Comparison of ENCODE assay signal across 8 cellular contexts in genomic region chr1:143904622-143904979, GRCh38.
A peak's percentile ranks its signal among the peaks of the same experiment; 100 is the strongest.
DNase-seq lines count a peak whose midpoint lies in the region; ATAC-seq and TF ChIP-seq lines count a peak whose summit lies in the region.
"Not testable (repeated sequence)": the region's sequence is repeated elsewhere in the genome, so short reads cannot be mapped to it uniquely, and the experiment has no call there.

No MANE protein-coding gene starts in this region.

- H3K27ac ChIP-seq in 22Rv1 (peak overlapping the region; percentile 64), GM23248 (peak overlapping the region; percentile 70), heart right ventricle (peak overlapping the region in 3 of 10 donors; percentile 53 to 69 (median 68)), spleen (peak overlapping the region in 5 of 8 donors; percentile 20 to 68 (median 48))
- H3K27ac ChIP-seq in RWPE2 (ENCODE audit: poor library complexity, severe bottlenecking); endodermal cell (ENCODE audit: low read depth, low read length); mesodermal cell (ENCODE audit: low read depth, low read length, severe bottlenecking): not testable (repeated sequence)

- not testable (repeated sequence) for H3K4me1 Mint-ChIP-seq in endodermal cell

- in situ Hi-C loops in GM23248 (cut with MboI), result not testable (repeated sequence)

- H3K9ac ChIP-seq in GM23248 (peak overlapping the region; percentile 70), adipocyte (ENCODE audit: low read length) (peak overlapping the region; percentile 38)
- not testable (repeated sequence) for H3K9ac ChIP-seq in endodermal cell (ENCODE audit: extremely low read depth, low read length, poor library complexity, severe bottlenecking)

- not testable (repeated sequence) for H3K9me3 Mint-ChIP-seq in endodermal cell

- TF ChIP-seq POLR2A in spleen (IDR thresholded peaks at IDR 0.05), result not testable (repeated sequence)

- H3K79me2 ChIP-seq in GM23248 (ENCODE audit: insufficient read depth), result not testable (repeated sequence)

- H3K4me3 Mint-ChIP-seq in endodermal cell, result not testable (repeated sequence)

- ATAC-seq in RWPE2 (ENCODE audit: low read depth) (peak; percentile 82), heart right ventricle (peak; percentile 93 to 98 (median 98))

- not testable (repeated sequence) for H3K27ac Mint-ChIP-seq in endodermal cell

- DNase-seq in GM23248; RWPE2 (ENCODE audit: low spot score); adipocyte (ENCODE audit: low read depth); endodermal cell; heart right ventricle; spleen: not testable (repeated sequence)

- not testable (repeated sequence) for H3K9me3 ChIP-seq in GM23248 (ENCODE audit: low read depth); RWPE2 (ENCODE audit: severe bottlenecking); adipocyte (ENCODE audit: control insufficient read depth, low read length); endodermal cell (ENCODE audit: control insufficient read depth, low read length); heart right ventricle; mesodermal cell (ENCODE audit: control insufficient read depth, low read length); spleen

- H3K4me3 ChIP-seq in GM23248 (peak overlapping the region; percentile 71), RWPE2 (ENCODE audit: severe bottlenecking) (peak overlapping the region; percentile 39), adipocyte (ENCODE audit: low read length) (peak overlapping the region; percentile 80), endodermal cell (ENCODE audit: low read length) (peak overlapping the region; percentile 75), heart right ventricle (peak overlapping the region in 9 of 10 donors; percentile 30 to 69 (median 54)), mesodermal cell (ENCODE audit: extremely low read depth, insufficient read depth, low read length, poor library complexity, severe bottlenecking) (peak overlapping the region; percentile 26), spleen (peak overlapping the region in 6 of 8 donors; percentile 18 to 64 (median 34))

- H3F3A ChIP-seq in GM23248 (ENCODE audit: insufficient read depth), result not testable (repeated sequence)

- H3K27me3 ChIP-seq in GM23248 (replicated peaks; ENCODE audit: insufficient read depth); RWPE2 (ENCODE audit: insufficient read depth, poor library complexity, severe bottlenecking); adipocyte (replicated peaks; ENCODE audit: control insufficient read depth, insufficient read depth, low read length); endodermal cell (ENCODE audit: control insufficient read depth, insufficient read depth, low read length, poor library complexity, severe bottlenecking); spleen (replicated peaks in 1 of 7): not testable (repeated sequence)
- peaks cover 0 to 14% (median 0%) of the 10 kb centered on the region in 7 donors for H3K27me3 ChIP-seq in heart right ventricle

- not testable (repeated sequence) for TF ChIP-seq CTCF in 22Rv1 (IDR thresholded peaks at IDR 0.05); RWPE2 (IDR thresholded peaks at IDR 0.05; ENCODE audit: poor library complexity, severe bottlenecking); endodermal cell (conservative IDR thresholded peaks at IDR 0.05); heart right ventricle (IDR thresholded peaks at IDR 0.05); spleen (IDR thresholded peaks at IDR 0.05 in 8 of 11, conservative IDR thresholded peaks at IDR 0.05 in 3 of 11)

- H3K4me2 ChIP-seq in GM23248 (ENCODE audit: unreplicated experiment), result peak overlapping the region; percentile 35

- not testable (repeated sequence) for H3K36me3 Mint-ChIP-seq in endodermal cell (ENCODE audit: low read depth)

- H3K9me2 ChIP-seq in GM23248 (ENCODE audit: insufficient read depth), result not testable (repeated sequence)

- H3K27me3 Mint-ChIP-seq in endodermal cell (ENCODE audit: insufficient read depth), result not testable (repeated sequence)

- intact Hi-C loops in heart right ventricle (cut with DNase I); spleen (cut with DNase I; ENCODE audit: low total_unique reads): not testable (repeated sequence)

- not testable (repeated sequence) for H3K4me1 ChIP-seq in GM23248 (ENCODE audit: insufficient read depth); RWPE2 (ENCODE audit: insufficient read depth, poor library complexity, severe bottlenecking); adipocyte (ENCODE audit: control insufficient read depth, insufficient read depth, low read length); endodermal cell (ENCODE audit: control insufficient read depth, insufficient read depth, low read length); heart right ventricle; mesodermal cell (ENCODE audit: control insufficient read depth, insufficient read depth, low read length, poor library complexity, severe bottlenecking); spleen

- peak overlapping the region; percentile 79 for H2AFZ ChIP-seq in GM23248

- not testable (repeated sequence) for H3K36me3 ChIP-seq in GM23248 (ENCODE audit: low read depth); RWPE2 (ENCODE audit: low read depth); adipocyte (ENCODE audit: control insufficient read depth, insufficient read depth, low read length, severe bottlenecking); endodermal cell (ENCODE audit: control insufficient read depth, insufficient read depth, low read length); heart right ventricle; mesodermal cell (ENCODE audit: control insufficient read depth, insufficient read depth, low read length); spleen

- WGBS in GM23248 (ENCODE audit: low coverage in 1 of 2, low lambda C conversion rate in 2 of 2, missing lambda C conversion rate in 2 of 2), 2 experiments, result 1% methylated on average over 10 of the region's 12 CpGs
- WGBS in endodermal cell (ENCODE audit: insufficient coverage in 1 of 2, insufficient read length in 1 of 2), 2 experiments, result 0% methylated on average over 4 of the region's 12 CpGs; no CpG with 5 or more reads in 1 of the 2 experiments
- WGBS in heart right ventricle, 2 donors, result 1 to 2% methylated on average over 7 of the region's 12 CpGs
- no CpG with 5 or more reads among the region's 12 CpGs for WGBS in mesodermal cell (ENCODE audit: insufficient coverage in 2 of 2), 2 experiments
- WGBS in spleen, 5 donors, result 4 to 8% (median 7%) methylated on average over 5 to 9 of the region's 12 CpGs

- H4K20me1 ChIP-seq in GM23248 (ENCODE audit: insufficient read depth), result not testable (repeated sequence)

Comparison
In these comparisons a context has a peak if more than half of its experiments do, and no peak if none do; other contexts are left out.
1. H3K4me3 ChIP-seq: peak in every context shown above with its lines; median percentile 80 in adipocyte; 75 in endodermal cell; 71 in GM23248; 54 in heart right ventricle; 39 in RWPE2; 34 in spleen; 26 in mesodermal cell.